ENCODE assay signal across 1 cellular context in the genomic region with DNA sequence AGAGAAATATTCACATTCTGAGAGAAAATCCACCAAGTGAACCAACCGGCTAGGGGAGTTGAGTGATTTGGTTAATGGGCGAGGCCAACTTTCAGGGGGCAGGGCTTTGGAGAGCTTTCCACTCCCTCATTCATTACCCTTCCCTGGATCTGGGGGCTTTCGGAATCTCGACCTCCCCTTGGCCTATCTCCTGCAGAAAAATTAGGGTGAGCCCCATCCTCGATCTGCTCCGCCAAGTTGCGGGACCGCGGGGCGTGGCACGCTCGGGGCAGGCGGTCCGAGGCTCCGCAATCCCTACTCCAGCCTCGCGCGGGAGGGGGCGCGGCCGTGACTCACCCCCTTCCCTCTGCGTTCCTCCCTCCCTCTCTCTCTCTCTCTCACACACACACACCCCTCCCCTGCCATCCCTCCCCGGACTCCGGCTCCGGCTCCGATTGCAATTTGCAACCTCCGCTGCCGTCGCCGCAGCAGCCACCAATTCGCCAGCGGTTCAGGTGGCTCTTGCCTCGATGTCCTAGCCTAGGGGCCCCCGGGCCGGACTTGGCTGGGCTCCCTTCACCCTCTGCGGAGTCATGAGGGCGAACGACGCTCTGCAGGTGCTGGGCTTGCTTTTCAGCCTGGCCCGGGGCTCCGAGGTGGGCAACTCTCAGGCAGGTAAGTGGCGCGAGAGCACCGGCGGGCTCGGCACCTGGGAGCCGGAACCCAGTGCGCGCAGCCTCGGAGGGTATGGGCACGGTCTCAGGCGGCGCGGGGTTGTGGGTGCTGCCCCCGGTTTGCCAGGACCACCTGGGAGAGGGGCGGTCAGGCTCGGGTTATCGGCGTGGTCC.
TF ChIP-seq lines count a peak whose summit lies in the region.

Gene ERBB3, plus strand, starts transcription at position 437 of the 827 bp plus-strand sequence. Its CDS starts 136 bp downstream, at position 573.

TF ChIP-seq in K562, 482 proteins besides CTCF, POLR2A, EP300 and RAD21 (continued from another document and continues in another):
- peak; percentile 96 for TF ChIP-seq JUND (IDR thresholded peaks at IDR 0.05; ENCODE audit: borderline replicate concordance, low read depth, low read length)
- TF ChIP-seq JUND (tag; IDR thresholded peaks at IDR 0.05; ENCODE audit: borderline replicate concordance, low read depth, low read length) = peak; percentile 94; the same call in 2 of the 3 replicates
- TF ChIP-seq XRCC5 (IDR thresholded peaks at IDR 0.05; ENCODE audit: low read depth, low read length) = peak; percentile 75
- peak in 1 of 2 experiments; percentile 8; a peak in 1 of 4 replicates for TF ChIP-seq TBL1XR1 (IDR thresholded peaks at IDR 0.05; ENCODE audit: low read length in 2 of 2)
- no peak for TF ChIP-seq CEBPB (tag; IDR thresholded peaks at IDR 0.05)
- peak; percentile 19; the same call in 1 of the 2 replicates for TF ChIP-seq ZNF511 (CRISPR knock-in tag; IDR thresholded peaks at IDR 0.05)
- no peak for TF ChIP-seq BDP1 (IDR thresholded peaks at IDR 0.05; ENCODE audit: insufficient read depth, insufficient read length)
- TF ChIP-seq IFI16 (CRISPR knock-in tag; IDR thresholded peaks at IDR 0.05) = no peak
- TF ChIP-seq ZNF551 (CRISPR knock-in tag; IDR thresholded peaks at IDR 0.05) = no peak
- TF ChIP-seq ZNF586 (CRISPR knock-in tag; conservative IDR thresholded peaks at IDR 0.05) = no peak
- TF ChIP-seq ZEB2 (IDR thresholded peaks at IDR 0.05) = peak; percentile 89
- TF ChIP-seq, protein P1, sequence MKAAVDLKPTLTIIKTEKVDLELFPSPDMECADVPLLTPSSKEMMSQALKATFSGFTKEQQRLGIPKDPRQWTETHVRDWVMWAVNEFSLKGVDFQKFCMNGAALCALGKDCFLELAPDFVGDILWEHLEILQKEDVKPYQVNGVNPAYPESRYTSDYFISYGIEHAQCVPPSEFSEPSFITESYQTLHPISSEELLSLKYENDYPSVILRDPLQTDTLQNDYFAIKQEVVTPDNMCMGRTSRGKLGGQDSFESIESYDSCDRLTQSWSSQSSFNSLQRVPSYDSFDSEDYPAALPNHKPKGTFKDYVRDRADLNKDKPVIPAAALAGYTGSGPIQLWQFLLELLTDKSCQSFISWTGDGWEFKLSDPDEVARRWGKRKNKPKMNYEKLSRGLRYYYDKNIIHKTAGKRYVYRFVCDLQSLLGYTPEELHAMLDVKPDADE (conservative IDR thresholded peaks at IDR 0.05; ENCODE audit: control insufficient read depth, low read depth, low read length) = 0 out of 2 replicates have a peak, but pooled peaks have one; percentile 4
- TF ChIP-seq ZKSCAN8 (CRISPR knock-in tag; IDR thresholded peaks at IDR 0.05) = no peak
- TF ChIP-seq FOXP1 (CRISPR knock-in tag; IDR thresholded peaks at IDR 0.05) = peak; percentile 67
- TF ChIP-seq, protein P2, sequence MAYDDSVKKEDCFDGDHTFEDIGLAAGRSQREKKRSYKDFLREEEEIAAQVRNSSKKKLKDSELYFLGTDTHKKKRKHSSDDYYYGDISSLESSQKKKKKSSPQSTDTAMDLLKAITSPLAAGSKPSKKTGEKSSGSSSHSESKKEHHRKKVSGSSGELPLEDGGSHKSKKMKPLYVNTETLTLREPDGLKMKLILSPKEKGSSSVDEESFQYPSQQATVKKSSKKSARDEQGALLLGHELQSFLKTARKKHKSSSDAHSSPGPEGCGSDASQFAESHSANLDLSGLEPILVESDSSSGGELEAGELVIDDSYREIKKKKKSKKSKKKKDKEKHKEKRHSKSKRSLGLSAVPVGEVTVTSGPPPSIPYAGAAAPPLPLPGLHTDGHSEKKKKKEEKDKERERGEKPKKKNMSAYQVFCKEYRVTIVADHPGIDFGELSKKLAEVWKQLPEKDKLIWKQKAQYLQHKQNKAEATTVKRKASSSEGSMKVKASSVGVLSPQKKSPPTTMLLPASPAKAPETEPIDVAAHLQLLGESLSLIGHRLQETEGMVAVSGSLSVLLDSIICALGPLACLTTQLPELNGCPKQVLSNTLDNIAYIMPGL (CRISPR knock-in tag; IDR thresholded peaks at IDR 0.05) = no peak; the same call in 1 of the 2 replicates
- TF ChIP-seq HNRNPLL (IDR thresholded peaks at IDR 0.05; ENCODE audit: low read depth, low read length, poor library complexity, severe bottlenecking) = peak; percentile 20
- TF ChIP-seq ZNF316 (IDR thresholded peaks at IDR 0.05) = no peak
- no peak for TF ChIP-seq ESRRB (CRISPR knock-in tag; IDR thresholded peaks at IDR 0.05; ENCODE audit: borderline replicate concordance)
- TF ChIP-seq, protein P3, sequence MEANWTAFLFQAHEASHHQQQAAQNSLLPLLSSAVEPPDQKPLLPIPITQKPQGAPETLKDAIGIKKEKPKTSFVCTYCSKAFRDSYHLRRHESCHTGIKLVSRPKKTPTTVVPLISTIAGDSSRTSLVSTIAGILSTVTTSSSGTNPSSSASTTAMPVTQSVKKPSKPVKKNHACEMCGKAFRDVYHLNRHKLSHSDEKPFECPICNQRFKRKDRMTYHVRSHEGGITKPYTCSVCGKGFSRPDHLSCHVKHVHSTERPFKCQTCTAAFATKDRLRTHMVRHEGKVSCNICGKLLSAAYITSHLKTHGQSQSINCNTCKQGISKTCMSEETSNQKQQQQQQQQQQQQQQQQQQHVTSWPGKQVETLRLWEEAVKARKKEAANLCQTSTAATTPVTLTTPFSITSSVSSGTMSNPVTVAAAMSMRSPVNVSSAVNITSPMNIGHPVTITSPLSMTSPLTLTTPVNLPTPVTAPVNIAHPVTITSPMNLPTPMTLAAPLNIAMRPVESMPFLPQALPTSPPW (CRISPR knock-in tag; IDR thresholded peaks at IDR 0.05) = peak; percentile 94
- TF ChIP-seq GTF2E2 (tag; IDR thresholded peaks at IDR 0.05) = no peak
- no peak for TF ChIP-seq HDAC3 (IDR thresholded peaks at IDR 0.05; ENCODE audit: borderline replicate concordance, partially characterized antibody)
- TF ChIP-seq DMBX1 (CRISPR knock-in tag; IDR thresholded peaks at IDR 0.05; ENCODE audit: borderline replicate concordance) = no peak
- TF ChIP-seq CTBP1 (IDR thresholded peaks at IDR 0.05; ENCODE audit: borderline replicate concordance) = peak; percentile 87; the same call in 1 of the 2 replicates
- peak in 1 of 2 experiments; percentile 53; a peak in 2 of 4 replicates for TF ChIP-seq FOXK2 (conservative IDR thresholded peaks at IDR 0.05 in 1 of 2, IDR thresholded peaks at IDR 0.05 in 1 of 2; ENCODE audit: low read depth in 2 of 2)
- no peak for TF ChIP-seq RFX7 (CRISPR knock-in tag; IDR thresholded peaks at IDR 0.05)
- no peak; the same call in 1 of the 2 replicates for TF ChIP-seq ZNF431 (CRISPR knock-in tag; IDR thresholded peaks at IDR 0.05)
- TF ChIP-seq NR3C1 (CRISPR knock-in tag; IDR thresholded peaks at IDR 0.05) = no peak
- TF ChIP-seq TSHZ1 (CRISPR knock-in tag; IDR thresholded peaks at IDR 0.05) = no peak
- TF ChIP-seq TAF15 (IDR thresholded peaks at IDR 0.05; ENCODE audit: low read depth, low read length) = 0 out of 2 replicates have a peak, but pooled peaks have one; percentile 34
- TF ChIP-seq, protein P4, sequence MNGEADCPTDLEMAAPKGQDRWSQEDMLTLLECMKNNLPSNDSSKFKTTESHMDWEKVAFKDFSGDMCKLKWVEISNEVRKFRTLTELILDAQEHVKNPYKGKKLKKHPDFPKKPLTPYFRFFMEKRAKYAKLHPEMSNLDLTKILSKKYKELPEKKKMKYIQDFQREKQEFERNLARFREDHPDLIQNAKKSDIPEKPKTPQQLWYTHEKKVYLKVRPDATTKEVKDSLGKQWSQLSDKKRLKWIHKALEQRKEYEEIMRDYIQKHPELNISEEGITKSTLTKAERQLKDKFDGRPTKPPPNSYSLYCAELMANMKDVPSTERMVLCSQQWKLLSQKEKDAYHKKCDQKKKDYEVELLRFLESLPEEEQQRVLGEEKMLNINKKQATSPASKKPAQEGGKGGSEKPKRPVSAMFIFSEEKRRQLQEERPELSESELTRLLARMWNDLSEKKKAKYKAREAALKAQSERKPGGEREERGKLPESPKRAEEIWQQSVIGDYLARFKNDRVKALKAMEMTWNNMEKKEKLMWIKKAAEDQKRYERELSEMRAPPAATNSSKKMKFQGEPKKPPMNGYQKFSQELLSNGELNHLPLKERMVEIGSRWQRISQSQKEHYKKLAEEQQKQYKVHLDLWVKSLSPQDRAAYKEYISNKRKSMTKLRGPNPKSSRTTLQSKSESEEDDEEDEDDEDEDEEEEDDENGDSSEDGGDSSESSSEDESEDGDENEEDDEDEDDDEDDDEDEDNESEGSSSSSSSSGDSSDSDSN (IDR thresholded peaks at IDR 0.05; ENCODE audit: borderline replicate concordance in 1 of 2, low read depth in 2 of 2, low read length in 2 of 2) = peak; percentile 11 to 53; a peak in 1 of 4 replicates
- no peak for TF ChIP-seq HSF4 (CRISPR knock-in tag; IDR thresholded peaks at IDR 0.05; ENCODE audit: borderline replicate concordance)
- TF ChIP-seq RBM22 (IDR thresholded peaks at IDR 0.05; ENCODE audit: low read depth, low read length, poor library complexity, severe bottlenecking) = no peak
- peak; percentile 22; the same call in 1 of the 2 replicates for TF ChIP-seq ESRRA (IDR thresholded peaks at IDR 0.05; ENCODE audit: borderline replicate concordance, low read depth)
- TF ChIP-seq, protein P5, sequence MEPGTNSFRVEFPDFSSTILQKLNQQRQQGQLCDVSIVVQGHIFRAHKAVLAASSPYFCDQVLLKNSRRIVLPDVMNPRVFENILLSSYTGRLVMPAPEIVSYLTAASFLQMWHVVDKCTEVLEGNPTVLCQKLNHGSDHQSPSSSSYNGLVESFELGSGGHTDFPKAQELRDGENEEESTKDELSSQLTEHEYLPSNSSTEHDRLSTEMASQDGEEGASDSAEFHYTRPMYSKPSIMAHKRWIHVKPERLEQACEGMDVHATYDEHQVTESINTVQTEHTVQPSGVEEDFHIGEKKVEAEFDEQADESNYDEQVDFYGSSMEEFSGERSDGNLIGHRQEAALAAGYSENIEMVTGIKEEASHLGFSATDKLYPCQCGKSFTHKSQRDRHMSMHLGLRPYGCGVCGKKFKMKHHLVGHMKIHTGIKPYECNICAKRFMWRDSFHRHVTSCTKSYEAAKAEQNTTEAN (CRISPR knock-in tag; IDR thresholded peaks at IDR 0.05) = 0 out of 2 replicates have a peak, but pooled peaks have one; percentile 83
- TF ChIP-seq MAZ (CRISPR knock-in tag; conservative IDR thresholded peaks at IDR 0.05 in 1 of 2, IDR thresholded peaks at IDR 0.05 in 1 of 2) = peak; percentile 96 to 99
- TF ChIP-seq CXXC5 (CRISPR knock-in tag; IDR thresholded peaks at IDR 0.05) = peak; percentile 91
- no peak for TF ChIP-seq GABPB2 (CRISPR knock-in tag; conservative IDR thresholded peaks at IDR 0.05)
- no peak for TF ChIP-seq PML (IDR thresholded peaks at IDR 0.05; ENCODE audit: low read length)
- TF ChIP-seq MBD2 (IDR thresholded peaks at IDR 0.05; ENCODE audit: borderline replicate concordance, low read depth) = no peak
- TF ChIP-seq SREBF2 (CRISPR knock-in tag; IDR thresholded peaks at IDR 0.05) = no peak
- peak; percentile 24; the same call in 1 of the 2 replicates for TF ChIP-seq TRIM28 (IDR thresholded peaks at IDR 0.05)
- no peak for TF ChIP-seq EZH2 (IDR thresholded peaks at IDR 0.05; ENCODE audit: borderline replicate concordance, low read depth, low read length)
- no peak for TF ChIP-seq GTF2A2 (tag; IDR thresholded peaks at IDR 0.05)
- no peak for TF ChIP-seq ZNF518B (CRISPR knock-in tag; IDR thresholded peaks at IDR 0.05)
- no peak for TF ChIP-seq HDAC6 (IDR thresholded peaks at IDR 0.05; ENCODE audit: low read depth, low read length)
- TF ChIP-seq LARP7 (IDR thresholded peaks at IDR 0.05) = 0 out of 2 replicates have a peak, but pooled peaks have one; percentile 53
- no peak for TF ChIP-seq U2AF2 (optimal IDR thresholded peaks at IDR 0.05; ENCODE audit: low read depth, low read length)
- TF ChIP-seq KLF1 (tag; IDR thresholded peaks at IDR 0.05) = peak; percentile 40; the same call in 1 of the 2 replicates
- TF ChIP-seq CC2D1A (IDR thresholded peaks at IDR 0.05) = no peak
